Comparison of ENCODE assay signal across 20 cellular contexts in genomic region chr2:215612770-215613169, GRCh38.
DNase-seq lines count a peak whose midpoint lies in the region; ATAC-seq and TF ChIP-seq lines count a peak whose summit lies in the region.
"Had no signal": no experiment of that assay in that cellular context is flagged by ENCODE, and none has a peak within 500 bp of the region (broad histone marks: within the 10 kb centered on the region; RNA-seq: fewer than 3 reads in every experiment).

No MANE protein-coding gene starts in this region.

- H3K36me3 ChIP-seq in mesodermal cell (ENCODE audit: control insufficient read depth, insufficient read depth, low read length) (no peaks in the 10 kb centered on the region), colonic mucosa (no peaks in the 10 kb centered on the region)
- no peaks in the 10 kb centered on the region for H3K36me3 ChIP-seq in CD8-positive, alpha-beta T cell (ENCODE audit: insufficient read depth, low read length)
- H3K36me3 ChIP-seq: BLaER1, Peyer's patch, right atrium auricular region had no signal

- H3K9ac ChIP-seq in colonic mucosa (ENCODE audit: low read depth in 2 of 2, low read length in 2 of 2): no peak overlapping the region
- H3K9ac ChIP-seq: BLaER1 had no signal

- in situ Hi-C loops in Caki2 (cut with HindIII; ENCODE audit: low pct_unique_long_range_greater_than_20kb, low sequenced_read_pairs): no loop called here

- ATAC-seq in HG03378 (IDR thresholded peaks at IDR 0.05; ENCODE audit: unreplicated experiment) (peak; percentile 57), HG02623 (IDR thresholded peaks at IDR 0.05; ENCODE audit: unreplicated experiment) (no peak), HG03342 (IDR thresholded peaks at IDR 0.05; ENCODE audit: unreplicated experiment) (no peak)
- ATAC-seq in CD8-positive, alpha-beta T cell: no peak
- ATAC-seq: foreskin keratinocyte had no signal

- peaks cover 5% of the 10 kb centered on the region for H3K27me3 Mint-ChIP-seq in CD8-positive, alpha-beta T cell (ENCODE audit: low read depth)

- POLR2A ChIA-PET in CD8-positive, alpha-beta T cell (lab: Charles Lee): no interaction called here

- CTCF ChIA-PET in CD8-positive, alpha-beta T cell (lab: Charles Lee): interaction anchor here (0.6 kb wide), 1 partner anchor 29 kb away, joined by 4 read pairs; no protein-coding TSS in a partner anchor

- H3K9me3 ChIP-seq in mesodermal cell (ENCODE audit: control insufficient read depth, low read length) (peaks cover 17% of the 10 kb centered on the region), colonic mucosa (no peaks in the 10 kb centered on the region)
- H3K9me3 ChIP-seq in CD8-positive, alpha-beta T cell (ENCODE audit: low read length): no peaks in the 10 kb centered on the region
- H3K9me3 ChIP-seq: Peyer's patch, right atrium auricular region, testis had no signal

- peak overlapping the region; percentile 71 for H3K27ac ChIP-seq in mesodermal cell (ENCODE audit: low read depth, low read length, severe bottlenecking)
- H3K27ac ChIP-seq in colonic mucosa: no peak overlapping the region
- no peak overlapping the region for H3K27ac ChIP-seq in CD8-positive, alpha-beta T cell (ENCODE audit: low read depth, low read length)
- H3K27ac ChIP-seq: BLaER1, foreskin keratinocyte, Peyer's patch, right atrium auricular region, testis, VCaP had no signal

- WGBS in mesodermal cell (ENCODE audit: insufficient coverage in 2 of 2), 2 experiments: 58 to 76% methylated on average over 2 of the region's 2 CpGs

- H3K9me3 Mint-ChIP-seq in CD8-positive, alpha-beta T cell: no peaks in the 10 kb centered on the region

- no peaks in the 10 kb centered on the region for H3K36me3 Mint-ChIP-seq in CD8-positive, alpha-beta T cell

- TF ChIP-seq CTCF in colonic mucosa (IDR thresholded peaks at IDR 0.05): no peak
- no peak for TF ChIP-seq CTCF in CD8-positive, alpha-beta T cell (IDR thresholded peaks at IDR 0.05)

- no peak overlapping the region for H3K4me3 Mint-ChIP-seq in CD8-positive, alpha-beta T cell

- no peak overlapping the region for H3K27ac Mint-ChIP-seq in CD8-positive, alpha-beta T cell
- H3K27ac Mint-ChIP-seq: activated T-helper 2 cell treated with anti-CD3 and anti-CD28 coated beads, Interferon-gamma antibody, Interleukin-2, Interleukin-4, amounts not matched to agents 10 μg/mL and 5 μg/mL and 100 μg/mL, durations not matched to agents 14 hours and 24 hours and 36 hours had no signal

- H3K4me1 ChIP-seq in mesodermal cell (ENCODE audit: control insufficient read depth, insufficient read depth, low read length, poor library complexity, severe bottlenecking) (peaks cover 44% of the 10 kb centered on the region), colonic mucosa (no peaks in the 10 kb centered on the region)
- H3K4me1 ChIP-seq in CD8-positive, alpha-beta T cell (ENCODE audit: insufficient read depth, low read length): no peaks in the 10 kb centered on the region
- H3K4me1 ChIP-seq: BLaER1, Peyer's patch, right atrium auricular region, testis had no signal

- peak; percentile 40 for DNase-seq in Caki2 (ENCODE audit: low read depth)
- peak; percentile 47 for DNase-seq in dedifferentiated amniotic fluid mesenchymal stem cell (ENCODE audit: extremely low spot score)
- DNase-seq in colonic mucosa: no peak
- DNase-seq in CD8-positive, alpha-beta T cell: no peak
- DNase-seq: anterior cingulate cortex, DMS79 treated with DMSO at 0.1 percent for 48 hours, NCI-H1105 treated with DMSO at 0.1 percent for 48 hours, NCI-H82, Peyer's patch, testis had no signal

- H3K4me3 ChIP-seq in mesodermal cell (ENCODE audit: extremely low read depth, insufficient read depth, low read length, poor library complexity, severe bottlenecking) (no peak overlapping the region), colonic mucosa (no peak overlapping the region)
- no peak overlapping the region for H3K4me3 ChIP-seq in CD8-positive, alpha-beta T cell (ENCODE audit: low read depth, low read length)
- H3K4me3 ChIP-seq: BLaER1, lung, Peyer's patch, right atrium auricular region, testis had no signal

- H3K4me1 Mint-ChIP-seq in CD8-positive, alpha-beta T cell (ENCODE audit: low read depth): no peaks in the 10 kb centered on the region

- intact Hi-C loops in colonic mucosa (cut with DNase I): no loop called here
- intact Hi-C loops in CD8-positive, alpha-beta T cell (cut with DNase I, micrococcal nuclease): no loop called here

- H3K27me3 ChIP-seq in colonic mucosa: no peaks in the 10 kb centered on the region
- no peaks in the 10 kb centered on the region for H3K27me3 ChIP-seq in CD8-positive, alpha-beta T cell (ENCODE audit: insufficient read depth, low read length)
- H3K27me3 ChIP-seq: BLaER1, foreskin keratinocyte, Peyer's patch, right atrium auricular region, testis had no signal

Comparison
In these comparisons a context has a peak if more than half of its experiments do, and no peak if none do; other contexts are left out.
1. DNase-seq: peak in Caki2 (single experiment) and dedifferentiated amniotic fluid mesenchymal stem cell (single experiment); none in colonic mucosa (single experiment) and CD8-positive, alpha-beta T cell (0 of 7).